Comparison of ENCODE assay signal across 1 cellular context in the genomic region with DNA sequence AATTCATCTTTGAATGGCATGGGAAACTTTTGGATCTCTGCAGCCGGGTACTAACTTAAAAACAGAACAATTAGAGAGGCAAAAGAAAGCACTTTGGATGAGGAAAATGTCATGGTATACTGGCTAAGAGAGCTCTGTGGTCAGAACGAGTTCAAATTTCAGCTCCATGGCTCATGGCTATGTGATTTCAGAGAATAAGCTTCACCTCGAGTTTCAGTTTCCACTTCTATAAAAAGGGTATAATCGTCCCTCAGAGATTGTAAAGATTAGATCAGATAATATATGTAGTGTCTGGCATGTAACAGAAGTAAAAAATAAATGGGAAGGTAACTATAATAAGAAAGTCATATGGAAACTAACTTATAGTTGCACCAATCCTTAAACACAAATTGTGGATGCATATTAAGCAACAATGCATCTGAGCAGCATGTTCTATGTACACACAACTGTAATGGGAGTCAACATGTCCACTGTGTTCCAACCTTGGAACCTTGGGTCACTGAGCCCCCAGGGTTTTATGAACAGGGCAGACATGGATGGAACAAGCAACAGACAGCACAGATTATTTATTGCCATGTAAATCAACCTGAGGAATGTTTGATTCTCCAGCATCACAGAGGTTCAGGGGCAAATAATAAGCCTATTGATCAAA.
TF ChIP-seq lines count a peak whose summit lies in the region.

No MANE protein-coding gene starts in this region.

TF ChIP-seq in GM12878, 131 proteins besides CTCF, POLR2A, EP300 and RAD21 (continued from another document and continues in another):
- no peak for TF ChIP-seq HDGF (IDR thresholded peaks at IDR 0.05)
- TF ChIP-seq STAT3 (IDR thresholded peaks at IDR 0.05; ENCODE audit: low read depth, low read length): no peak
- TF ChIP-seq REST (IDR thresholded peaks at IDR 0.05; ENCODE audit: low read depth, low read length): no peak
- TF ChIP-seq SUPT20H (IDR thresholded peaks at IDR 0.05; ENCODE audit: borderline replicate concordance, control insufficient read depth, low read depth, low read length): no peak
- TF ChIP-seq POU2F2 (IDR thresholded peaks at IDR 0.05; ENCODE audit: borderline replicate concordance, low read depth, low read length): no peak
- TF ChIP-seq TBL1XR1 (IDR thresholded peaks at IDR 0.05; ENCODE audit: low read depth, low read length): no peak
- TF ChIP-seq CBX3 (IDR thresholded peaks at IDR 0.05; ENCODE audit: borderline replicate concordance, low read depth): no peak
- TF ChIP-seq IKZF1 (conservative IDR thresholded peaks at IDR 0.05): peak; percentile 43; the same call in 1 of the 2 replicates
- TF ChIP-seq RELB (IDR thresholded peaks at IDR 0.05; ENCODE audit: low read depth): no peak; the same call in 1 of the 2 replicates
- peak; percentile 30 for TF ChIP-seq SKIL (IDR thresholded peaks at IDR 0.05; ENCODE audit: low read depth, poor library complexity, severe bottlenecking)
- TF ChIP-seq, protein P1, sequence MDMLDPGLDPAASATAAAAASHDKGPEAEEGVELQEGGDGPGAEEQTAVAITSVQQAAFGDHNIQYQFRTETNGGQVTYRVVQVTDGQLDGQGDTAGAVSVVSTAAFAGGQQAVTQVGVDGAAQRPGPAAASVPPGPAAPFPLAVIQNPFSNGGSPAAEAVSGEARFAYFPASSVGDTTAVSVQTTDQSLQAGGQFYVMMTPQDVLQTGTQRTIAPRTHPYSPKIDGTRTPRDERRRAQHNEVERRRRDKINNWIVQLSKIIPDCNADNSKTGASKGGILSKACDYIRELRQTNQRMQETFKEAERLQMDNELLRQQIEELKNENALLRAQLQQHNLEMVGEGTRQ (IDR thresholded peaks at IDR 0.05; ENCODE audit: borderline replicate concordance, low read depth, low read length): no peak
- TF ChIP-seq, protein P2, sequence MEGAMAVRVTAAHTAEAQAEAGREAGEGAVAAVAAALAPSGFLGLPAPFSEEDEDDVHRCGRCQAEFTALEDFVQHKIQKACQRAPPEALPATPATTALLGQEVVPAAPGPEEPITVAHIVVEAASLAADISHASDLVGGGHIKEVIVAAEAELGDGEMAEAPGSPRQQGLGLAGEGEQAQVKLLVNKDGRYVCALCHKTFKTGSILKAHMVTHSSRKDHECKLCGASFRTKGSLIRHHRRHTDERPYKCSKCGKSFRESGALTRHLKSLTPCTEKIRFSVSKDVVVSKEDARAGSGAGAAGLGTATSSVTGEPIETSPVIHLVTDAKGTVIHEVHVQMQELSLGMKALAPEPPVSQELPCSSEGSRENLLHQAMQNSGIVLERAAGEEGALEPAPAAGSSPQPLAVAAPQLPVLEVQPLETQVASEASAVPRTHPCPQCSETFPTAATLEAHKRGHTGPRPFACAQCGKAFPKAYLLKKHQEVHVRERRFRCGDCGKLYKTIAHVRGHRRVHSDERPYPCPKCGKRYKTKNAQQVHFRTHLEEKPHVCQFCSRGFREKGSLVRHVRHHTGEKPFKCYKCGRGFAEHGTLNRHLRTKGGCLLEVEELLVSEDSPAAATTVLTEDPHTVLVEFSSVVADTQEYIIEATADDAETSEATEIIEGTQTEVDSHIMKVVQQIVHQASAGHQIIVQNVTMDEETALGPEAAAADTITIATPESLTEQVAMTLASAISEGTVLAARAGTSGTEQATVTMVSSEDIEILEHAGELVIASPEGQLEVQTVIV (IDR thresholded peaks at IDR 0.05; ENCODE audit: borderline replicate concordance, partially characterized antibody): no peak
- TF ChIP-seq, protein P3, sequence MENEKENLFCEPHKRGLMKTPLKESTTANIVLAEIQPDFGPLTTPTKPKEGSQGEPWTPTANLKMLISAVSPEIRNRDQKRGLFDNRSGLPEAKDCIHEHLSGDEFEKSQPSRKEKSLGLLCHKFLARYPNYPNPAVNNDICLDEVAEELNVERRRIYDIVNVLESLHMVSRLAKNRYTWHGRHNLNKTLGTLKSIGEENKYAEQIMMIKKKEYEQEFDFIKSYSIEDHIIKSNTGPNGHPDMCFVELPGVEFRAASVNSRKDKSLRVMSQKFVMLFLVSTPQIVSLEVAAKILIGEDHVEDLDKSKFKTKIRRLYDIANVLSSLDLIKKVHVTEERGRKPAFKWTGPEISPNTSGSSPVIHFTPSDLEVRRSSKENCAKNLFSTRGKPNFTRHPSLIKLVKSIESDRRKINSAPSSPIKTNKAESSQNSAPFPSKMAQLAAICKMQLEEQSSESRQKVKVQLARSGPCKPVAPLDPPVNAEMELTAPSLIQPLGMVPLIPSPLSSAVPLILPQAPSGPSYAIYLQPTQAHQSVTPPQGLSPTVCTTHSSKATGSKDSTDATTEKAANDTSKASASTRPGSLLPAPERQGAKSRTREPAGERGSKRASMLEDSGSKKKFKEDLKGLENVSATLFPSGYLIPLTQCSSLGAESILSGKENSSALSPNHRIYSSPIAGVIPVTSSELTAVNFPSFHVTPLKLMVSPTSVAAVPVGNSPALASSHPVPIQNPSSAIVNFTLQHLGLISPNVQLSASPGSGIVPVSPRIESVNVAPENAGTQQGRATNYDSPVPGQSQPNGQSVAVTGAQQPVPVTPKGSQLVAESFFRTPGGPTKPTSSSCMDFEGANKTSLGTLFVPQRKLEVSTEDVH (IDR thresholded peaks at IDR 0.05; ENCODE audit: low read depth, partially characterized antibody): no peak
- TF ChIP-seq IRF4 (IDR thresholded peaks at IDR 0.05; ENCODE audit: low read depth, low read length): no peak
- 0 out of 2 replicates have a peak, but pooled peaks have one; percentile 42 for TF ChIP-seq ZNF217 (IDR thresholded peaks at IDR 0.05)
- no peak for TF ChIP-seq RCOR1 (conservative IDR thresholded peaks at IDR 0.05; ENCODE audit: low read depth, low read length)
- no peak for TF ChIP-seq RELA (IDR thresholded peaks at IDR 0.05; ENCODE audit: borderline replicate concordance, partially characterized antibody)
- peak; percentile 67; the same call in 1 of the 2 replicates for TF ChIP-seq MTA2 (IDR thresholded peaks at IDR 0.05; ENCODE audit: low read depth)
- TF ChIP-seq RUNX3 (IDR thresholded peaks at IDR 0.05; ENCODE audit: low read length): peak; percentile 81
- 0 out of 2 replicates have a peak, but pooled peaks have one; percentile 23 for TF ChIP-seq SMARCA5 (IDR thresholded peaks at IDR 0.05)
- no peak for TF ChIP-seq ZBED1 (IDR thresholded peaks at IDR 0.05; ENCODE audit: borderline replicate concordance)
- TF ChIP-seq BRCA1 (IDR thresholded peaks at IDR 0.05; ENCODE audit: low read depth, low read length): no peak
- TF ChIP-seq, protein P4, sequence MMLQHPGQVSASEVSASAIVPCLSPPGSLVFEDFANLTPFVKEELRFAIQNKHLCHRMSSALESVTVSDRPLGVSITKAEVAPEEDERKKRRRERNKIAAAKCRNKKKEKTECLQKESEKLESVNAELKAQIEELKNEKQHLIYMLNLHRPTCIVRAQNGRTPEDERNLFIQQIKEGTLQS (IDR thresholded peaks at IDR 0.05; ENCODE audit: borderline replicate concordance, extremely low read depth, low read depth, low read length): no peak
- no peak for TF ChIP-seq HDAC2 (IDR thresholded peaks at IDR 0.05)
- no peak for TF ChIP-seq ZNF687 (IDR thresholded peaks at IDR 0.05)
- TF ChIP-seq ATF7 (IDR thresholded peaks at IDR 0.05; ENCODE audit: low read depth): 0 out of 2 replicates have a peak, but pooled peaks have one; percentile 13
- no peak for TF ChIP-seq SREBF2 (IDR thresholded peaks at IDR 0.05; ENCODE audit: low read length)
- TF ChIP-seq CHD2 (IDR thresholded peaks at IDR 0.05; ENCODE audit: borderline replicate concordance, low read depth, low read length): no peak
- TF ChIP-seq RBBP5 (conservative IDR thresholded peaks at IDR 0.05): no peak
- no peak for TF ChIP-seq LARP7 (IDR thresholded peaks at IDR 0.05)
- peak; percentile 58 to 65; a peak in 2 of 4 replicates for TF ChIP-seq IKZF2 (IDR thresholded peaks at IDR 0.05)
- TF ChIP-seq TCF7 (IDR thresholded peaks at IDR 0.05; ENCODE audit: borderline replicate concordance): no peak
- no peak for TF ChIP-seq MYC (IDR thresholded peaks at IDR 0.05; ENCODE audit: insufficient read depth, insufficient read length, insufficient replicate concordance, low read length, severe bottlenecking)
